8 cellular contexts compared by ENCODE assay signal in the genomic region with DNA sequence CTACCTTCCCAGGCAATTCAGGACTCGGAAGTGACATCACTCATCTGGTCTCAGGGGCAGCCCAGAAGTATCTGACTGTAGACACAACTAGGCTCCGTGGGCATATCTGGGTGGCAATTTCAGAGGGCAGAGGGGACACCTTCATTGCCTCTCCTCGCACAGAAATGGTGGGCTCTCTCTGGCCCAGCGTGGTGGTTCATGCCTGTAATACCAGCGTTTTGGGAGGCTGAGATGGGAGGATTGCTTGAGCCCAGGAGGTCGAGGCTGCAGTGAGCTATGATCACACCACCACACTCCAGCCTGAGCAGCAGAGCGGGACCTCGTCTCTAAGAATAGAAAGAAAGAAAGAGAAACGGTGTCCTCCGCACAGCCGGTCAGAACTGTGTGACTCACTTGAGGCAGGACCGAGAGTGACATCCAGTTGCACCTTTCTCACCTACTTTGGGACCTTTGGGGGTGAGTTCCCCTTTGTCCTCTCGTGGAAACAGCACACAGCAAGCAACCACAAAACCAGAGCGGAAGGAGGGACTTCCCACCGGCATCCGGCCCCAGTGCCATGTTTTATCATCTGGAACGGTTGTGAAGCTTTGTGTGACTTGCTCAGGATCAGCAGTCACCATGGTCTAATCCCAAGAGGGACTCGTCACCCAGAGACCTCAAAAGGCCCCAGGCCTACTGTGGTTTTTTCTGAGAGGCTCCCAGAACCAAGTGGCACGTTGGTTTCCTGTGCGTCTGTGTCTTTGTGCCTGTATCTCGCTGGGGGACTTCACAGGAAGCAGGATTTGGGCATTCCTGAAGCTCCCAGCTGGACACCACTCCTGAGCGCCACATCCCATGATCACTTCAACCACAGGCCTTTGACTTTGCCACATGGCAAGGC. TPM values are rescaled to one million over a fixed set of nuclear protein-coding genes. Genes with fewer than 3 reads are reported as not detected.
DNase-seq lines count a peak whose midpoint lies in the region; ATAC-seq and TF ChIP-seq lines count a peak whose summit lies in the region.

No MANE protein-coding gene starts in this region.

- no peak overlapping the region for H3K27ac ChIP-seq in uterus

- no peaks in the 10 kb centered on the region for H3K27me3 ChIP-seq in uterus

- peak overlapping the region; percentile 58 for H3K4me3 Mint-ChIP-seq in activated T-cell treated with anti-CD3 and anti-CD28 coated beads, Interleukin-2, amount 50 U/mL, for 24 hours

- H3K9me3 Mint-ChIP-seq in activated T-cell treated with anti-CD3 and anti-CD28 coated beads, Interleukin-2, amount 50 U/mL, for 24 hours: no peaks in the 10 kb centered on the region

- H3K36me3 Mint-ChIP-seq in activated T-cell treated with anti-CD3 and anti-CD28 coated beads, Interleukin-2, amount 50 U/mL, for 24 hours (ENCODE audit: low read depth): no peaks in the 10 kb centered on the region

- TF ChIP-seq CTCF in uterus (IDR thresholded peaks at IDR 0.05): no peak

- peaks cover 18% of the 10 kb centered on the region for H3K4me1 Mint-ChIP-seq in activated T-cell treated with anti-CD3 and anti-CD28 coated beads, Interleukin-2, amount 50 U/mL, for 24 hours (ENCODE audit: low read depth)

- H3K36me3 ChIP-seq in uterus: no peaks in the 10 kb centered on the region

- DNase-seq in GF-D8 (lab: John Stamatoyannopoulos, UW) (peak; percentile 93), uterus (no peak), ureter (ENCODE audit: low spot score) (no peak), anterior cingulate cortex (lab: John Stamatoyannopoulos, UW) (no peak)
- DNase-seq in activated T-cell treated with anti-CD3 and anti-CD28 coated beads, Interleukin-2, amount 50 U/mL, for 24 hours: peak; percentile 59
- peak; percentile 53 to 58 for DNase-seq in stimulated activated CD8-positive, alpha-beta memory T cell treated with anti-CD3 and anti-CD28 coated beads, Interleukin-2, amount 100 ng/mL, for 48 hours (ENCODE audit: low read depth in 2 of 2)

- TF ChIP-seq POLR2A in uterus (IDR thresholded peaks at IDR 0.05): no peak

- peak; percentile 86 for ATAC-seq in GM21390 (IDR thresholded peaks at IDR 0.05; ENCODE audit: unreplicated experiment)
- ATAC-seq in HG03571 (IDR thresholded peaks at IDR 0.05; ENCODE audit: unreplicated experiment): peak; percentile 85

- no peaks in the 10 kb centered on the region for H3K4me1 ChIP-seq in uterus

- peak overlapping the region; percentile 80 for H3K27ac Mint-ChIP-seq in activated T-cell treated with anti-CD3 and anti-CD28 coated beads, Interleukin-2, amount 50 U/mL, for 24 hours

- H3K9me3 ChIP-seq in uterus: no peaks in the 10 kb centered on the region

- no peak overlapping the region for H3K4me3 ChIP-seq in uterus

- H3K27me3 Mint-ChIP-seq in activated T-cell treated with anti-CD3 and anti-CD28 coated beads, Interleukin-2, amount 50 U/mL, for 24 hours: peaks cover 27% of the 10 kb centered on the region

- intact Hi-C loops in uterus (cut with DNase I; ENCODE audit: low total_unique reads): no loop called here

RNA-seq across cellular contexts. Expression of gene EMID1, which starts 38.4 kb away (rescaled TPM):
- total RNA-seq in uterus (10 to 100 TPM in 2 of 4 donors, 1 to 10 TPM in 1, under 1 TPM in 1; under 0.01 to 30.0 (median 10.2) TPM), ureter (2.4 TPM)

Comparison
In these comparisons a context has a peak if more than half of its experiments do, and no peak if none do; other contexts are left out.
1. DNase-seq: peak in GF-D8 (single experiment), activated T-cell treated with anti-CD3 and anti-CD28 coated beads, Interleukin-2, amount 50 U/mL, for 24 hours (single experiment) and stimulated activated CD8-positive, alpha-beta memory T cell treated with anti-CD3 and anti-CD28 coated beads, Interleukin-2, amount 100 ng/mL, for 48 hours (2 of 2); none in uterus (0 of 2), ureter (single experiment) and anterior cingulate cortex (0 of 58).